Comparison of ENCODE assay signal across 12 cellular contexts in the genomic region with DNA sequence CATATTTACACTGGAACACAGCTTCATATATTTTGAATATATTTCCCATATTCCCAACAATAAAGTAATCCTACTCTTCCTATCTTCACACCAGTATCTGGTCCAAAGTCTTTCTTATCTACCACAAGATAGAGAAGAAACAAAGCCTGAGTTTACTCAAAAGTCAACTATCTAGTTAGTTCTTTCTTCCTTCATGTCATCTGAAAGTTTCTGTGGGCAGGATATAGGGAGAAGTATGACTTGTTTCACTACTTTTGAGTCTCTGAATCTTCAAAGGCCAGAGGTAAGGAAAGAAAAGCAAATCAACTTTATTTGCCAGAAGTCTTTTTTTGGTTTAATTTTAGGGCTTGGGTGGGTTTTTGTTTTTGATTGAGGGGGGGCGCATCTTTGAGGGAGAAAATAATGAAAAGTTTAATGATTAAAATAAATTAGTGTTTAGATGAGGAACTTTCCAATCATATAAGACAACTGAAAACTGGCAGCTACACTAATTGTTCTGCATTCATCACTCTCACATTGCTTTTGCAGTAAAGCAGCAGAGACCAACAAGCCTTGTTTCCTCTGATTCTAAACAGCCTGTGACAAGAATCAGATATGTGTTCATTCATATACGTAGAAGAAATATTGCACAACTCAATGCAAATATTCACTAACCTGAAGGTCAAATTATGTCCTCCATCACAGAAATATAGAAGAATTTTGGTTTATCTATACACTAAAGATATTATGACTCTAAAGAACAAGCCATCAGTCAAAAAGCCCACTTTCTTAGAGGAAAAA. TPM values are rescaled to one million over a fixed set of nuclear protein-coding genes. Genes with fewer than 3 reads are reported as not detected.
A peak's percentile ranks its signal among the peaks of the same experiment; 100 is the strongest.
DNase-seq lines count a peak whose midpoint lies in the region; ATAC-seq lines count a peak whose summit lies in the region.
"Had no signal": no experiment of that assay in that cellular context is flagged by ENCODE, and none has a peak within 500 bp of the region (broad histone marks: within the 10 kb centered on the region; RNA-seq: fewer than 3 reads in every experiment).

No MANE protein-coding gene starts in this region.

- no peak for DNase-seq in activated CD4-positive, alpha-beta T cell treated with anti-CD3 and anti-CD28 coated beads for 36 hours
- DNase-seq in activated CD4-positive, alpha-beta T cell treated with anti-CD3 and anti-CD28 coated beads, Interleukin-2, amount 50 U/mL, for 1 hour, result no peak
- DNase-seq in NCI-H69 (lab: John Stamatoyannopoulos, UW) (peak; percentile 22), trophoblast cell (no peak), putamen (ENCODE audit: low spot score) (no peak), KBM-7 (no peak), NCI-H1105 treated with DMSO at 0.1 percent for 48 hours (lab: John Stamatoyannopoulos, UW) (no peak)
- DNase-seq: activated CD4-positive, CD25-positive, alpha-beta regulatory T cell; colonic mucosa; GM23248; kidney glomerular epithelial cell had no signal

- no peak overlapping the region for H3K27ac ChIP-seq in trophoblast cell (ENCODE audit: low read depth, low read length)
- H3K27ac ChIP-seq: colonic mucosa, GM23248 had no signal

- peak overlapping the region; percentile 77 for H3K27ac Mint-ChIP-seq in activated CD4-positive, alpha-beta T cell treated with anti-CD3 and anti-CD28 coated beads for 36 hours

- CTCF ChIA-PET in activated CD4-positive, alpha-beta T cell treated with anti-CD3 and anti-CD28 coated beads for 36 hours (lab: Charles Lee), result interaction anchor here (1.4 kb wide), 1 partner anchor 207 kb away, joined by 3 read pairs; no protein-coding TSS in a partner anchor

- no peak overlapping the region for H2BK12ac ChIP-seq in trophoblast cell (ENCODE audit: low read length)

- no peaks in the 10 kb centered on the region for H3K4me1 ChIP-seq in trophoblast cell (ENCODE audit: control insufficient read depth in 1 of 2, insufficient read depth in 2 of 2, low read length in 2 of 2)

- H3K9me3 Mint-ChIP-seq in activated CD4-positive, alpha-beta T cell treated with anti-CD3 and anti-CD28 coated beads for 36 hours (ENCODE audit: low read depth), result peaks cover 8% of the 10 kb centered on the region

- H3K27me3 Mint-ChIP-seq in activated CD4-positive, alpha-beta T cell treated with anti-CD3 and anti-CD28 coated beads for 36 hours, result no peaks in the 10 kb centered on the region

- peaks cover 33% of the 10 kb centered on the region for H3K36me3 Mint-ChIP-seq in activated CD4-positive, alpha-beta T cell treated with anti-CD3 and anti-CD28 coated beads for 36 hours (ENCODE audit: low read depth)

- H3K18ac ChIP-seq in trophoblast cell (ENCODE audit: low read length), result no peak overlapping the region

- no peak overlapping the region for H4K12ac ChIP-seq in trophoblast cell (ENCODE audit: low read depth, low read length)

- no peak overlapping the region for H3K23ac ChIP-seq in trophoblast cell (ENCODE audit: low read length)

- peaks cover 8% of the 10 kb centered on the region for H3K79me2 ChIP-seq in trophoblast cell (ENCODE audit: control insufficient read depth, insufficient read depth, low read length, poor library complexity)

- peak overlapping the region; percentile 46 for H3K4ac ChIP-seq in trophoblast cell (ENCODE audit: low read depth, low read length)

- no peaks in the 10 kb centered on the region for H3K27me3 ChIP-seq in trophoblast cell (ENCODE audit: insufficient read depth, low read length)
- H3K27me3 ChIP-seq: colonic mucosa had no signal

- no peak overlapping the region for H2AFZ ChIP-seq in trophoblast cell (ENCODE audit: insufficient read depth, low read length, poor library complexity)
- H2AFZ ChIP-seq: GM23248 had no signal

- in situ Hi-C loops in KBM-7 (cut with MboI; ENCODE audit: low pct_unique_long_range_greater_than_20kb, low sequenced_read_pairs), result no loop called here

- intact Hi-C loops in activated CD4-positive, alpha-beta T cell treated with anti-CD3 and anti-CD28 coated beads for 36 hours (cut with DNase I, micrococcal nuclease), result loop anchor here (1.0 to 10.0 kb wide), 15 partner anchors 9 to 552 kb away; no protein-coding TSS in a partner anchor

- POLR2A ChIA-PET in activated CD4-positive, alpha-beta T cell treated with anti-CD3 and anti-CD28 coated beads for 36 hours (lab: Charles Lee), result interaction anchor here (0.7 to 2.5 kb wide), 5 partner anchors 15 to 334 kb away, joined by 3 to 6 read pairs (median 5); no protein-coding TSS in a partner anchor

- no peak overlapping the region for H3K9ac ChIP-seq in trophoblast cell (ENCODE audit: low read length)
- H3K9ac ChIP-seq: GM23248 had no signal

- no peak overlapping the region for H2BK120ac ChIP-seq in trophoblast cell (ENCODE audit: insufficient read depth, low read length, poor library complexity)

- peak; percentile 85 for ATAC-seq in activated CD4-positive, alpha-beta T cell treated with anti-CD3 and anti-CD28 coated beads for 36 hours
- ATAC-seq in HG02623 (IDR thresholded peaks at IDR 0.05; ENCODE audit: unreplicated experiment), result peak; percentile 64

- H3K14ac ChIP-seq in trophoblast cell (ENCODE audit: low read length), result no peak overlapping the region

- WGBS in trophoblast cell (ENCODE audit: extremely low coverage, insufficient coverage, insufficient read length), result 100% methylated on average over 1 of the region's 2 CpGs

- no peak overlapping the region for H2AK5ac ChIP-seq in trophoblast cell (ENCODE audit: low read length)

- peaks cover 0 to 2% of the 10 kb centered on the region in 2 experiments for H3K36me3 ChIP-seq in trophoblast cell (ENCODE audit: control insufficient read depth in 1 of 2, insufficient read depth in 2 of 2, low read length in 2 of 2)
- H3K36me3 ChIP-seq: colonic mucosa had no signal

- H3K4me2 ChIP-seq in trophoblast cell (ENCODE audit: low read length), result no peak overlapping the region

- no peak overlapping the region for H2BK5ac ChIP-seq in trophoblast cell (ENCODE audit: low read depth, low read length, poor library complexity)

- H4K91ac ChIP-seq in trophoblast cell (ENCODE audit: low read depth, low read length), result no peak overlapping the region

- H3K79me1 ChIP-seq in trophoblast cell (ENCODE audit: low read length), result no peaks in the 10 kb centered on the region

- no peaks in the 10 kb centered on the region for H3K9me3 ChIP-seq in trophoblast cell (ENCODE audit: insufficient read depth, low read depth, low read length)
- H3K9me3 ChIP-seq: colonic mucosa had no signal

- no peak overlapping the region for H4K8ac ChIP-seq in trophoblast cell (ENCODE audit: low read depth, low read length)

- no peak overlapping the region for H3K4me3 ChIP-seq in trophoblast cell (ENCODE audit: low read depth, low read length)
- H3K4me3 ChIP-seq: colonic mucosa, GM23248 had no signal

- peak overlapping the region; percentile 6 for H3K4me3 Mint-ChIP-seq in activated CD4-positive, alpha-beta T cell treated with anti-CD3 and anti-CD28 coated beads for 36 hours

- H3K4me1 Mint-ChIP-seq in activated CD4-positive, alpha-beta T cell treated with anti-CD3 and anti-CD28 coated beads for 36 hours, result peaks cover 80% of the 10 kb centered on the region

RNA-seq across cellular contexts. Expression of a gene that starts 19.6 kb away (rescaled TPM):
- total RNA-seq in activated CD4-positive, alpha-beta T cell treated with anti-CD3 and anti-CD28 coated beads for 36 hours, result 10 to 100 TPM; 31.0 to 34.0 TPM
- polyA plus RNA-seq in trophoblast cell (2013), result 44.7 and 45.0 TPM in 2 replicates
